In genomic region chr12:12230275-12230674, GRCh38 we compare ENCODE assay signal across 32 cellular contexts.
"Had no signal": no experiment of that assay in that cellular context is flagged by ENCODE, and none has a peak within 500 bp of the region (broad histone marks: within the 10 kb centered on the region; RNA-seq: fewer than 3 reads in every experiment).

No MANE protein-coding gene starts in this region.

- DNase-seq: activated CD4-positive, alpha-beta memory T cell treated with anti-CD3 and anti-CD28 coated beads for 36 hours; activated CD4-positive, alpha-beta T cell treated with anti-CD3 and anti-CD28 coated beads, Interleukin-2, amount 10 ng/mL, durations not matched to agents 24 days and 14 days; activated CD4-positive, CD25-positive, alpha-beta regulatory T cell treated with anti-CD3 and anti-CD28 coated beads, Interleukin-2, amount 50 U/mL, for 72 hours; activated CD8-positive, alpha-beta memory T cell treated with anti-CD3 and anti-CD28 coated beads, Interleukin-2, amount 50 U/mL, for 4 hours; activated gamma-delta T cell; activated naive CD4-positive, alpha-beta T cell treated with anti-CD3 and anti-CD28 coated beads, Interleukin-2, amount 10 ng/mL, durations not matched to agents 7 days and 5 days; activated naive CD8-positive, alpha-beta T cell treated with anti-CD3 and anti-CD28 coated beads, Interleukin-2, amount 10 ng/mL, durations not matched to agents 7 days and 5 days; activated T-cell treated with anti-CD3 and anti-CD28 coated beads, Interleukin-2, amount 50 U/mL, for 1 hour; caudate nucleus; cortex of kidney; effector memory CD8-positive, alpha-beta T cell; heart left ventricle; kidney glomerular epithelial cell; left lung; lower lobe of right lung; mesenchymal stem cell; naive thymus-derived CD8-positive, alpha-beta T cell; nucleus accumbens; pancreas; sigmoid colon; stimulated activated CD4-positive, alpha-beta T cell treated with anti-CD3 and anti-CD28 coated beads, Interleukin-1b, Interleukin-23, amount 100 ng/mL, for 48 hours; stimulated activated CD4-positive, alpha-beta T cell treated with anti-CD3 and anti-CD28 coated beads, Interleukin-4, amount 100 ng/mL, for 4 hours; stimulated activated CD8-positive, alpha-beta memory T cell treated with anti-CD3 and anti-CD28 coated beads, Interleukin-4, amount 100 ng/mL, for 48 hours; stimulated activated naive CD8-positive, alpha-beta T cell treated with anti-CD3 and anti-CD28 coated beads, Interleukin-15, amount 100 ng/mL, for 72 hours; substantia nigra; T-helper 9 cell had no signal

- ATAC-seq: effector memory CD8-positive, alpha-beta T cell; heart left ventricle; naive thymus-derived CD8-positive, alpha-beta T cell; stimulated activated memory B cell treated with anti-CD40 and anti-IgM and Interleukin-4, amounts not matched to agents 10 μg/mL and 1 μg/mL and 100 μg/mL, for 72 hours; stimulated activated naive CD8-positive, alpha-beta T cell treated with anti-CD3 and anti-CD28 coated beads, Interleukin-15, amount 100 ng/mL, for 72 hours had no signal

- H3K27me3 ChIP-seq: ascending aorta, heart left ventricle, left lung, pancreas, sigmoid colon, vagina had no signal

- FAIRE-seq: endothelial cell of umbilical vein, pancreas had no signal

- H3K4me3 ChIP-seq: ascending aorta, heart left ventricle, left lung, lower lobe of right lung, pancreas, prostate gland, sigmoid colon, smooth muscle cell, vagina had no signal

- H3K27ac ChIP-seq: ascending aorta, heart left ventricle, left lung, lower lobe of right lung, prostate gland, sigmoid colon, vagina had no signal

- H3K36me3 ChIP-seq: ascending aorta, left lung, lower lobe of right lung, pancreas, prostate gland, sigmoid colon, vagina had no signal

- H3K4me1 ChIP-seq: prostate gland had no signal

- H3K9me3 ChIP-seq: left lung, lower lobe of right lung, pancreas, prostate gland, vagina had no signal
